In genomic region chr20:34768105-34768504, GRCh38 we compare ENCODE assay signal across 1 cellular context.
TF ChIP-seq lines count a peak whose summit lies in the region.

No MANE protein-coding gene starts in this region.

TF ChIP-seq in GM23338, 12 proteins besides CTCF, POLR2A, EP300 and RAD21 (continued from another document):
- TF ChIP-seq ZNF462 (CRISPR knock-in tag; IDR thresholded peaks at IDR 0.05) = no peak
- no peak for TF ChIP-seq ZNF114 (CRISPR knock-in tag; IDR thresholded peaks at IDR 0.05)
- TF ChIP-seq, protein P1, sequence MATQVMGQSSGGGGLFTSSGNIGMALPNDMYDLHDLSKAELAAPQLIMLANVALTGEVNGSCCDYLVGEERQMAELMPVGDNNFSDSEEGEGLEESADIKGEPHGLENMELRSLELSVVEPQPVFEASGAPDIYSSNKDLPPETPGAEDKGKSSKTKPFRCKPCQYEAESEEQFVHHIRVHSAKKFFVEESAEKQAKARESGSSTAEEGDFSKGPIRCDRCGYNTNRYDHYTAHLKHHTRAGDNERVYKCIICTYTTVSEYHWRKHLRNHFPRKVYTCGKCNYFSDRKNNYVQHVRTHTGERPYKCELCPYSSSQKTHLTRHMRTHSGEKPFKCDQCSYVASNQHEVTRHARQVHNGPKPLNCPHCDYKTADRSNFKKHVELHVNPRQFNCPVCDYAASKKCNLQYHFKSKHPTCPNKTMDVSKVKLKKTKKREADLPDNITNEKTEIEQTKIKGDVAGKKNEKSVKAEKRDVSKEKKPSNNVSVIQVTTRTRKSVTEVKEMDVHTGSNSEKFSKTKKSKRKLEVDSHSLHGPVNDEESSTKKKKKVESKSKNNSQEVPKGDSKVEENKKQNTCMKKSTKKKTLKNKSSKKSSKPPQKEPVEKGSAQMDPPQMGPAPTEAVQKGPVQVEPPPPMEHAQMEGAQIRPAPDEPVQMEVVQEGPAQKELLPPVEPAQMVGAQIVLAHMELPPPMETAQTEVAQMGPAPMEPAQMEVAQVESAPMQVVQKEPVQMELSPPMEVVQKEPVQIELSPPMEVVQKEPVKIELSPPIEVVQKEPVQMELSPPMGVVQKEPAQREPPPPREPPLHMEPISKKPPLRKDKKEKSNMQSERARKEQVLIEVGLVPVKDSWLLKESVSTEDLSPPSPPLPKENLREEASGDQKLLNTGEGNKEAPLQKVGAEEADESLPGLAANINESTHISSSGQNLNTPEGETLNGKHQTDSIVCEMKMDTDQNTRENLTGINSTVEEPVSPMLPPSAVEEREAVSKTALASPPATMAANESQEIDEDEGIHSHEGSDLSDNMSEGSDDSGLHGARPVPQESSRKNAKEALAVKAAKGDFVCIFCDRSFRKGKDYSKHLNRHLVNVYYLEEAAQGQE (IDR thresholded peaks at IDR 0.05; ENCODE audit: unreplicated experiment) = no peak
- TF ChIP-seq JUNB (IDR thresholded peaks at IDR 0.05; ENCODE audit: unreplicated experiment) = no peak
TF ChIP-seq in GM23338: peak in this region for 0.
